9 cellular contexts compared by ENCODE assay signal in genomic region chr5:151703227-151703626, GRCh38. TPM values are rescaled to one million over a fixed set of nuclear protein-coding genes. Genes with fewer than 3 reads are reported as not detected.
DNase-seq lines count a peak whose midpoint lies in the region; ATAC-seq lines count a peak whose summit lies in the region.
"Had no signal": no experiment of that assay in that cellular context is flagged by ENCODE, and none has a peak within 500 bp of the region (broad histone marks: within the 10 kb centered on the region; RNA-seq: fewer than 3 reads in every experiment).

No MANE protein-coding gene starts in this region.

- peak; percentile 92 for ATAC-seq in GM18858 (IDR thresholded peaks at IDR 0.05; ENCODE audit: unreplicated experiment)
- ATAC-seq in HG02571 (IDR thresholded peaks at IDR 0.05; ENCODE audit: unreplicated experiment): peak; percentile 95
- ATAC-seq in HG03565 (IDR thresholded peaks at IDR 0.05; ENCODE audit: unreplicated experiment): peak; percentile 85
- ATAC-seq: naive thymus-derived CD4-positive, alpha-beta T cell had no signal

- DNase-seq in myocyte (ENCODE audit: low read depth) (peak; percentile 79), AG20443 (ENCODE audit: low spot score) (no peak), SHP77 (lab: John Stamatoyannopoulos, UW) (no peak), NCI-H774 (lab: John Stamatoyannopoulos, UW) (no peak)
- DNase-seq in activated naive CD4-positive, alpha-beta T cell treated with anti-CD3 and anti-CD28 coated beads, Interleukin-2, amount 50 U/mL, for 16 hours: no peak
- DNase-seq: naive thymus-derived CD4-positive, alpha-beta T cell had no signal

RNA-seq across cellular contexts. Expression of gene SPARC, which starts 16.5 kb away (rescaled TPM):
- 4,412 and 4,598 TPM in 2 replicates for total RNA-seq in myocyte
- polyA plus RNA-seq in myocyte (2012): 20,698 TPM

RNA-seq across cellular contexts. Expression of gene ATOX1, which starts 55.2 kb away (rescaled TPM):
- total RNA-seq in myocyte: 43.8 and 55.9 TPM in 2 replicates
- 270 TPM for polyA plus RNA-seq in myocyte (2012)
